In the genomic region with DNA sequence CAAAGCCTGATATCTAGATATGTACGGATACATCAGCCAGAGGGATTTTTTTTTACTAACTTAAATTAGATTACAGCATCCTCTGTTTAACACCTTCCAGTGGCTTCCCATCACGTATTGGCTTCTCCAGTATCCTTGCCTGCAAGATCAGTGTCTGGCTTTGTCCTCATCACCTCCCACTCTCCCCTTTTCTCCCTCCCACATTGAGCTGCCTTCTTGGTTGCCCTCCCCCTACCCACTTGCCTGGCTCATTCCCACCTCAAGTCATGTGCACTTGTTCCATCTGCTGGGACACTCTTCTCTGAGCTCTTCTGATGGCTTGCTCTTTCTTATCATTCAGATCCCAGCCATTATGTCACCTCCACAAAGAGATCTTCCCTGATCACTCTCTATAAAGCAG, we compare ENCODE assay signal across 34 cellular contexts.
"Had no signal": no experiment of that assay in that cellular context is flagged by ENCODE, and none has a peak within 500 bp of the region (broad histone marks: within the 10 kb centered on the region; RNA-seq: fewer than 3 reads in every experiment).

No MANE protein-coding gene starts in this region.

- H3K36me3 ChIP-seq: MG63 had no signal

- DNase-seq: Karpas-422, Kasumi-1, MG63, MM.1S, MV-4-11, NCI-H1048, NCI-H1092, NCI-H1092 treated with DMSO at 0.1 percent for 48 hours, NCI-H1105, NCI-H1105 treated with DMSO at 0.1 percent for 48 hours, NCI-H1417, NCI-H1417 treated with DMSO at 0.1 percent for 48 hours, NCI-H1436, NCI-H1436 treated with DMSO at 0.1 percent for 48 hours, NCI-H146, NCI-H1694, NCI-H1694 treated with DMSO at 0.1 percent for 48 hours, NCI-H187, NCI-H187 treated with DMSO at 0.1 percent for 48 hours, NCI-H1930, NCI-H2029, NCI-H2029 treated with DMSO at 0.1 percent for 48 hours, NCI-H2081, NCI-H2081 treated with DMSO at 0.1 percent for 48 hours, NCI-H2107, NCI-H2171, NCI-H2171 treated with DMSO at 0.1 percent for 48 hours, NCI-H2227 treated with DMSO at 0.1 percent for 48 hours, NCI-H226, NCI-H345, NCI-H446, NCI-H446 treated with DMSO at 0.1 percent for 48 hours, NCI-H510A, NCI-H510A treated with DMSO at 0.1 percent for 48 hours had no signal

- H3K9me3 ChIP-seq: MG63 had no signal

- H3K4me3 ChIP-seq: MG63 had no signal

- H3K27me3 ChIP-seq: MG63 had no signal
